ENCODE assay signal across 16 cellular contexts in genomic region chr10:127944256-127944655, GRCh38. TPM values are rescaled to one million over a fixed set of nuclear protein-coding genes. Genes with fewer than 3 reads are reported as not detected.
DNase-seq lines count a peak whose midpoint lies in the region; ATAC-seq and TF ChIP-seq lines count a peak whose summit lies in the region.
"Had no signal": no experiment of that assay in that cellular context is flagged by ENCODE, and none has a peak within 500 bp of the region (broad histone marks: within the 10 kb centered on the region; RNA-seq: fewer than 3 reads in every experiment).

No MANE protein-coding gene starts in this region.

- H3K4me1 ChIP-seq in right atrium auricular region, result peaks cover 0 to 8% of the 10 kb centered on the region in 2 donors
- H3K4me1 ChIP-seq: HAP-1 had no signal

- ATAC-seq in left ventricle myocardium superior (no peak), HG02885 (IDR thresholded peaks at IDR 0.05; ENCODE audit: poor library complexity, unreplicated experiment) (no peak), GM21717 (IDR thresholded peaks at IDR 0.05; ENCODE audit: unreplicated experiment) (no peak)
- ATAC-seq: GM12878 had no signal

- H3K36me3 Mint-ChIP-seq in endothelial cell (ENCODE audit: low read depth, unreplicated experiment), result peaks cover 39% of the 10 kb centered on the region
- no peaks in the 10 kb centered on the region for H3K36me3 Mint-ChIP-seq in nephron progenitor cell (ENCODE audit: low read depth)
- H3K36me3 Mint-ChIP-seq: CD4-positive, alpha-beta memory T cell had no signal

- H3K9me3 Mint-ChIP-seq in endothelial cell (ENCODE audit: unreplicated experiment) (no peaks in the 10 kb centered on the region), nephron progenitor cell (no peaks in the 10 kb centered on the region)
- H3K9me3 Mint-ChIP-seq: CD4-positive, alpha-beta memory T cell had no signal

- H3K27me3 Mint-ChIP-seq in endothelial cell (ENCODE audit: unreplicated experiment) (peaks cover 17% of the 10 kb centered on the region), nephron progenitor cell (ENCODE audit: low read depth, poor library complexity) (peaks cover 19% of the 10 kb centered on the region)

- no peak overlapping the region for H3K27ac ChIP-seq in right atrium auricular region
- H3K27ac ChIP-seq: 22Rv1 had no signal

- peaks cover 73% of the 10 kb centered on the region for H3K4me1 Mint-ChIP-seq in endothelial cell (ENCODE audit: unreplicated experiment)
- peaks cover 6% of the 10 kb centered on the region for H3K4me1 Mint-ChIP-seq in nephron progenitor cell

- no peaks in the 10 kb centered on the region for H3K9me3 ChIP-seq in right atrium auricular region
- H3K9me3 ChIP-seq: BE2C, HAP-1 had no signal

- intact Hi-C loops in left ventricle myocardium superior (cut with micrococcal nuclease), result no loop called here

- H3K27ac Mint-ChIP-seq in endothelial cell (ENCODE audit: unreplicated experiment) (no peak overlapping the region), nephron progenitor cell (peak overlapping the region; percentile 6)

- no peak overlapping the region for H3K4me3 ChIP-seq in right atrium auricular region
- H3K4me3 ChIP-seq: GM12878, HAP-1 had no signal

- TF ChIP-seq CTCF in right atrium auricular region (IDR thresholded peaks at IDR 0.05), result no peak
- TF ChIP-seq CTCF in endothelial cell (IDR thresholded peaks at IDR 0.05; ENCODE audit: unreplicated experiment), result no peak
- TF ChIP-seq CTCF in nephron progenitor cell (IDR thresholded peaks at IDR 0.05), result no peak

- peak; percentile 9 for DNase-seq in right atrium auricular region (ENCODE audit: low spot score)
- DNase-seq in left ventricle myocardium superior, result no peak
- no peak for DNase-seq in endothelial cell (ENCODE audit: low spot score)
- DNase-seq in nephron progenitor cell, result no peak
- DNase-seq: BE2C; C1 segment of cervical spinal cord; CD4-positive, alpha-beta memory T cell; COR-L47; DMS153; DND-41; GOT3 had no signal

- peak overlapping the region; percentile 37 for H3K4me3 Mint-ChIP-seq in endothelial cell (ENCODE audit: unreplicated experiment)
- no peak overlapping the region for H3K4me3 Mint-ChIP-seq in nephron progenitor cell
- H3K4me3 Mint-ChIP-seq: CD4-positive, alpha-beta memory T cell had no signal

- no peaks in the 10 kb centered on the region for H3K27me3 ChIP-seq in right atrium auricular region
- H3K27me3 ChIP-seq: BE2C had no signal

- no peaks in the 10 kb centered on the region for H3K36me3 ChIP-seq in right atrium auricular region
- H3K36me3 ChIP-seq: BE2C, HAP-1 had no signal

RNA-seq across cellular contexts. Expression of gene PTPRE, which starts 37.4 kb away (rescaled TPM):
- total RNA-seq in right atrium auricular region (10 to 100 TPM; 11.3 to 23.5 TPM), left ventricle myocardium superior (15.1 TPM), endothelial cell (ENCODE audit: unreplicated experiment) (117 TPM)

RNA-seq across cellular contexts. Expression of gene CLRN3, which starts 51.5 kb away (rescaled TPM):
- total RNA-seq in right atrium auricular region (not detected), left ventricle myocardium superior (not detected), endothelial cell (ENCODE audit: unreplicated experiment) (0.31 TPM)
- total RNA-seq: CD4-positive, alpha-beta memory T cell; GM12878 had no signal
